8 cellular contexts compared by ENCODE assay signal in the genomic region with DNA sequence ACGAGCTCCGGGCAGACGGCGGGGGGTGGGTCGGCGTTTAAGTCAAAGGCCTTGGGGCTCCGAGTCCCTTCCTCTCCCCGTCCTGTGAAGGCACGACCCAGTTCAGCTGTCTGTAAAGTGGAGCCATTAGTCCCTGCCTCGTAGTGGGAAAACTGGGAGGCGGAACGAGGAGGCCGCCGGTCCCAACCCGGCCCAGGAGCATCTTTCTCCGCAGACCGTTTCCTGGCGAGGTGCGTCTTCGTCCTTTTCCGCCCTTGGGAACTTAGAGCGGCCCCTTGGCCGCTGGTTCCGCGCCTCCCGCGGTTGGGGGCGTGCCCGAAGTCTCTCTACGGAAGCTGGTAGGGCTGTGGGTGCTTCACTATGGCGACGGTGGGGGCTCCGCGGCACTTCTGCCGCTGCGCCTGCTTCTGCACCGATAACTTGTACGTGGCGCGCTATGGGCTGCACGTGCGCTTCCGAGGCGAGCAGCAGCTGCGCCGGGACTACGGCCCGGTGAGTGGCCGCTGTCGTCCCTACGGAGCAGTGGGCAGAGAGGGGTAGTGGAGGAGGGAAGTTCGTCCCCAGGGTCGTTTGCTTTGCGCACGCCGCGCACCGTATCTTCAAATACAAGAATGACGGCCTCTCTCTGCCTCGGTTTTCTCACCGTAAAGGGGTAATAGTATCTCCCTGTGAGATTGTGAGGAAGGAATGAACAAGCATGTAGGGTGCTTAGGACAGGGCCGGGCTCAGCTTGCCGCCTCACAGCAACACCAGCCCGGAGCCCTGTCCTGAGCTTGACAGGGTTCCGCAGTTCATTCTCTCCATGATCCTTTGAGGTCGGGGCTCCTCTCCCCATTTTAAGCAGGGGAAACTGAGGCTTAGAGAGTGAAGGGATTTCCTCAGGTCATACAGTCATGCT. TPM values are rescaled to one million over a fixed set of nuclear protein-coding genes. Genes with fewer than 3 reads are reported as not detected.
DNase-seq lines count a peak whose midpoint lies in the region; ATAC-seq and TF ChIP-seq lines count a peak whose summit lies in the region.

A gene (plus strand): TSS at position 353 of the 898 bp plus-strand sequence. CDS start 8 bp downstream, at position 361.

- TF ChIP-seq EP300 in gastroesophageal sphincter (IDR thresholded peaks at IDR 0.05): no peak

- peak; percentile 89 for ATAC-seq in gastroesophageal sphincter

- in situ Hi-C loops in SK-MEL-5 (cut with HindIII; ENCODE audit: low pct_unique_long_range_greater_than_20kb, low sequenced_read_pairs): no loop called here

- DNase-seq in GM04503 (ENCODE audit: low read depth) (peak; percentile 58), HFF-Myc (ENCODE audit: extremely low read depth, low read depth) (peak; percentile 69), MV-4-11 (lab: John Stamatoyannopoulos, UW) (peak; percentile 91), SK-MEL-5 (ENCODE audit: low read depth, low spot score) (peak; percentile 90), non-pigmented ciliary epithelial cell (ENCODE audit: low read depth) (peak; percentile 48), superior temporal gyrus (ENCODE audit: extremely low spot score) (peak; percentile 94)
- peak; percentile 95 for DNase-seq in activated naive CD4-positive, alpha-beta T cell treated with Interleukin-2 at 50 U/mL for 16 hours

- TF ChIP-seq CTCF in HFF-Myc (IDR thresholded peaks at IDR 0.05; ENCODE audit: low read depth, low read length, missing control alignments): no peak
- peak in 1 of 4 experiments; percentile 8 for TF ChIP-seq CTCF in gastroesophageal sphincter (IDR thresholded peaks at IDR 0.05)

- no peaks in the 10 kb centered on the region for H3K27me3 ChIP-seq in gastroesophageal sphincter

- H3K4me1 ChIP-seq in gastroesophageal sphincter: peaks cover 0 to 55% (median 31%) of the 10 kb centered on the region in 3 donors

- H3K4me3 ChIP-seq in HFF-Myc (replicated peaks; ENCODE audit: low read depth, low read length): peak within 1 kb of the TSS; percentile 60
- H3K4me3 ChIP-seq in gastroesophageal sphincter: peak within 1 kb of the TSS; percentile 89 to 94

- H3K36me3 ChIP-seq in gastroesophageal sphincter: peaks cover 0 to 27% of the 10 kb centered on the region in 2 donors

- TF ChIP-seq POLR2A in gastroesophageal sphincter (IDR thresholded peaks at IDR 0.05): peak in 1 of 2 donors; percentile 26

- H3K27ac ChIP-seq in gastroesophageal sphincter: peak within 1 kb of the TSS; percentile 91 to 99 (median 97)

- no peaks in the 10 kb centered on the region for H3K9me3 ChIP-seq in gastroesophageal sphincter

- WGBS in gastroesophageal sphincter (ENCODE audit: low coverage in 1 of 2), 2 donors: 3% methylated on average over 7 of the region's 66 CpGs; no CpG with 5 or more reads in 1 of the 2 donors

RNA-seq across cellular contexts. Expression of the gene that starts here (rescaled TPM):
- 12.2 and 15.0 TPM in 2 replicates for total RNA-seq in SK-MEL-5 (2014; rRNA removed; shearing (Covaris generic))
- 23.0 and 59.4 TPM in 2 replicates for polyA plus RNA-seq in SK-MEL-5 (2015; cell fraction: cytosol; rRNA removed)
- 129 and 140 TPM in 2 replicates for polyA plus RNA-seq in SK-MEL-5 (2015; cell fraction: nucleus; rRNA removed)
- 10 to 100 TPM in 1 of 4 donors, 1 to 10 TPM in 3; 7.3 to 10.7 (median 8.3) TPM for total RNA-seq in gastroesophageal sphincter

Comparison
In these comparisons a context has a peak if more than half of its experiments do, and no peak if none do; other contexts are left out.
1. Peak in every context shown above with its lines: DNase-seq, ATAC-seq, H3K4me3 ChIP-seq and H3K27ac ChIP-seq.